Comparison of ENCODE assay signal across 9 cellular contexts in the genomic region with DNA sequence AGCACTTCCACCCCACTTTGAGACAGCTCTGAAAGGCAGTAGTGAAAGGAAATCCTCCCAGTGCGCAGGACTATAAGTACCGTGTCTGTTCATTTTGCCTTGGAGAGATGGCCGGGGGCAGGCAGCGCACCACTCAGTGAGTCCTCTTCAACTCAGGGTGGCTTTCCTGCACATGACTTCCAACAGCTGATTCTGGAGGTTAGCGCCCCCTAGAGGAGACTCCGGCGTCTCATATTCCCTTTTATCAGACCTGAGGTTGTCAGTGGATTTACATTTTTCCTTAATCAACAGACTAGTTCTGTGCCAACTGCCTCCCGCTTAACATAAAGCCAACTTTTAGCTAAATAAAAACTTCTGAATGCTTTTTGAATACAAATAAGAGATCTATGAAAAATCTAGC.
DNase-seq lines count a peak whose midpoint lies in the region; ATAC-seq, FAIRE-seq and TF ChIP-seq lines count a peak whose summit lies in the region.
"Had no signal": no experiment of that assay in that cellular context is flagged by ENCODE, and none has a peak within 500 bp of the region (broad histone marks: within the 10 kb centered on the region; RNA-seq: fewer than 3 reads in every experiment).

No MANE protein-coding gene starts in this region.

- H3K27me3 ChIP-seq in MM.1S (replicated peaks; ENCODE audit: insufficient read depth, low read length) (no peaks in the 10 kb centered on the region), upper lobe of right lung (no peaks in the 10 kb centered on the region)

- no peaks in the 10 kb centered on the region for H3K9me3 ChIP-seq in MM.1S (replicated peaks; ENCODE audit: insufficient read depth, low read length)
- no peaks in the 10 kb centered on the region for H3K9me3 ChIP-seq in upper lobe of right lung
- H3K9me3 ChIP-seq: prostate gland had no signal

- H3K79me2 ChIP-seq in MM.1S (ENCODE audit: low read length) = no peaks in the 10 kb centered on the region

- H3K4me3 ChIP-seq in MM.1S (ENCODE audit: low read length) = no peak overlapping the region
- no peak overlapping the region for H3K4me3 ChIP-seq in upper lobe of right lung
- H3K4me3 ChIP-seq: prostate gland had no signal

- no peaks in the 10 kb centered on the region for H3K9me2 ChIP-seq in MM.1S (replicated peaks; ENCODE audit: insufficient read depth, low read length)

- TF ChIP-seq CTCF in MM.1S (IDR thresholded peaks at IDR 0.05; ENCODE audit: low read length) (peak; percentile 37), upper lobe of right lung (IDR thresholded peaks at IDR 0.05) (peak; percentile 20)

- DNase-seq in stimulated activated CD4-positive, alpha-beta T cell treated with anti-CD3 and anti-CD28 coated beads, Interleukin-2, amount 100 ng/mL, for 48 hours = peak; percentile 13 to 28
- no peak for DNase-seq in stimulated activated CD4-positive, alpha-beta T cell treated with anti-CD3 and anti-CD28 coated beads, Interleukin-4, amount 100 ng/mL, for 4 hours
- DNase-seq in MM.1S = no peak
- peak; percentile 17 for DNase-seq in dermis blood vessel endothelial cell
- DNase-seq in upper lobe of right lung = no peak
- no peak for DNase-seq in HTR-8/SVneo (ENCODE audit: insufficient read length, low spot score)
- DNase-seq in NCI-H226 = no peak

- H3K27ac ChIP-seq in MM.1S (ENCODE audit: low read length) = no peak overlapping the region
- no peak overlapping the region for H3K27ac ChIP-seq in upper lobe of right lung
- H3K27ac ChIP-seq: prostate gland had no signal

- intact Hi-C loops in upper lobe of right lung (cut with DNase I) = no loop called here

- no peak overlapping the region for H2AFZ ChIP-seq in MM.1S (ENCODE audit: low read length)

- no peaks in the 10 kb centered on the region for H4K20me1 ChIP-seq in MM.1S (ENCODE audit: insufficient read depth, low read length)

- H3K4me1 ChIP-seq in MM.1S (ENCODE audit: low read length) = no peaks in the 10 kb centered on the region
- no peaks in the 10 kb centered on the region for H3K4me1 ChIP-seq in upper lobe of right lung
- H3K4me1 ChIP-seq: prostate gland had no signal

- no peaks in the 10 kb centered on the region for H3K36me3 ChIP-seq in MM.1S (replicated peaks; ENCODE audit: insufficient read depth, low read length)
- H3K36me3 ChIP-seq in upper lobe of right lung = no peaks in the 10 kb centered on the region
- H3K36me3 ChIP-seq: prostate gland had no signal

- no peak for ATAC-seq in upper lobe of right lung
- no peak for ATAC-seq in HG03342 (IDR thresholded peaks at IDR 0.05; ENCODE audit: unreplicated experiment)

- H3K4me2 ChIP-seq in MM.1S (ENCODE audit: low read depth, low read length) = no peak overlapping the region

- FAIRE-seq in HTR-8/SVneo (lab: Jason Lieb, UNC) = no peak

- H3K9ac ChIP-seq in MM.1S (ENCODE audit: low read length) = no peak overlapping the region

- no peaks in the 10 kb centered on the region for H3F3A ChIP-seq in MM.1S (ENCODE audit: insufficient read depth, low read length)

Comparison
In these comparisons a context has a peak if more than half of its experiments do, and no peak if none do; other contexts are left out.
1. DNase-seq: peak in stimulated activated CD4-positive, alpha-beta T cell treated with anti-CD3 and anti-CD28 coated beads, Interleukin-2, amount 100 ng/mL, for 48 hours (2 of 2) and dermis blood vessel endothelial cell (single experiment); none in stimulated activated CD4-positive, alpha-beta T cell treated with anti-CD3 and anti-CD28 coated beads, Interleukin-4, amount 100 ng/mL, for 4 hours (0 of 2), MM.1S (single experiment), upper lobe of right lung (single experiment), HTR-8/SVneo (single experiment) and NCI-H226 (single experiment).